ENCODE assay signal across 13 cellular contexts in the genomic region with DNA sequence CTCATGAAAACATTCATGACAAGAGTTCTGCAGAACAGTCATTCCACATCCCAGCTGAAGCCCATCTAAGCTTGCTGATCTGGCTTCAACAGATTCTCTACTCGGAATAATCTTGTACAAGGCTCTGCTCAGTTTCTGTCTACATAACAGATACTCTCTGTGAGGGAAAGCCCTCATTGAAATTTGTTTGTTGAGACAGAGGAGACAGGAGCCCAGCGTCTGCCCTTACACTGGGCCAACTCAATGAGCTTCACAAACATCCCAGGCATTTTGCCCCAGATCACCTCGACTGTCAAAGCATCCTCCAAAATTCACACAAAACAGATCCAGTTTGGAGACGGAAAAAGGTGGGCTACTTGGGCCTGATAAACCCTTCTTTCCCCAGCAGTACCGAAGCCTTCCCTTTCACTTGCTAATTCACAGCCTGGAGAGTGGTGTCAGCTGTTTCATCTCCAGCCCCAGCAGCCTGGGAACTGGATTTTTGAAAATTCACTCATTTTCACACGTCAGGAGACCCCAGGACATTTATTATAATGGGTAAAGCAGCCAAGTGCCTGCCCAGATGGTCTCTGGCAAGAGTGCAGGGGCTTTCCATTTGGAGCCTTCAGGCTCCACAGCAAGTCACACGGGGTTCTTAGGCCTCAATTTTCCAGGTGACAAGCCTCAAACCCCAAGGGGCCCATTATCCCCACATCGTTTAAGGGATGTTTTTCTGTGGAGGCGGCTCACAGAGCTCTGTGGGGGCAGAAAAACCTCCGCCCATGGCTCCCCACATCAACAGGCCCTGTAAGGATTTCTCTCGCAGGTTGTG. TPM values are rescaled to one million over a fixed set of nuclear protein-coding genes. Genes with fewer than 3 reads are reported as not detected.
A peak's percentile ranks its signal among the peaks of the same experiment; 100 is the strongest.
DNase-seq lines count a peak whose midpoint lies in the region; ATAC-seq, FAIRE-seq and TF ChIP-seq lines count a peak whose summit lies in the region.
"Had no signal": no experiment of that assay in that cellular context is flagged by ENCODE, and none has a peak within 500 bp of the region (broad histone marks: within the 10 kb centered on the region; RNA-seq: fewer than 3 reads in every experiment).

No MANE protein-coding gene starts in this region.

- WGBS in GM12878 (ENCODE audit: insufficient coverage, insufficient replicate concordance, low lambda C conversion rate, missing lambda C conversion rate), result 28% methylated on average over 11 of the region's 11 CpGs
- WGBS in neuronal stem cell (ENCODE audit: extremely low coverage in 2 of 2, insufficient read length in 2 of 2, insufficient replicate concordance in 1 of 2), 2 donors, result no CpG with 5 or more reads among the region's 11 CpGs

- no peaks in the 10 kb centered on the region for H3K9me3 Mint-ChIP-seq in activated CD8-positive, alpha-beta T cell treated with anti-CD3 and anti-CD28 coated beads for 36 hours
- no peaks in the 10 kb centered on the region for H3K9me3 Mint-ChIP-seq in activated CD8-positive, alpha-beta T cell treated with anti-CD3 and anti-CD28 coated beads, Interleukin-2, amount 10 ng/mL, durations not matched to agents 7 days and 5 days (ENCODE audit: insufficient read depth)

- no peak overlapping the region for H3K23ac ChIP-seq in neuronal stem cell (ENCODE audit: low read depth, low read length, poor library complexity)

- in situ Hi-C loops in GM12878 (cut with MboI), result loop anchor here (10.0 kb wide), 1 partner anchor 62 kb away; no protein-coding TSS in a partner anchor

- no peaks in the 10 kb centered on the region for H4K20me1 ChIP-seq in GM12878 (ENCODE audit: control insufficient read depth, insufficient read depth)

- H2BK12ac ChIP-seq in neuronal stem cell (ENCODE audit: low read length), result no peak overlapping the region

- H3K27ac Mint-ChIP-seq in activated CD8-positive, alpha-beta T cell treated with anti-CD3 and anti-CD28 coated beads for 36 hours, result peak overlapping the region; percentile 26
- H3K27ac Mint-ChIP-seq in activated CD8-positive, alpha-beta T cell treated with anti-CD3 and anti-CD28 coated beads, Interleukin-2, amount 10 ng/mL, durations not matched to agents 7 days and 5 days, result no peak overlapping the region

- H3K4me3 ChIP-seq in GM12878 (no peak overlapping the region), neuronal stem cell (ENCODE audit: low read length in 2 of 2) (no peak overlapping the region)
- H3K4me3 ChIP-seq: esophagus squamous epithelium had no signal

- TF ChIP-seq POLR2A in GM12878 (IDR thresholded peaks at IDR 0.05; ENCODE audit: low read depth, low read length), result no peak

- H2AFZ ChIP-seq in GM12878 (ENCODE audit: control insufficient read depth, low read depth, low read length), result no peak overlapping the region
- H2AFZ ChIP-seq in neuronal stem cell (ENCODE audit: low read length), result no peak overlapping the region

- no peak for FAIRE-seq in GM12878 (lab: Jason Lieb, UNC)
- FAIRE-seq: GM18507, H54 had no signal

- H3K9ac ChIP-seq in GM12878 (ENCODE audit: control insufficient read depth, insufficient read depth, low read length) (peak overlapping the region; percentile 10; the same call in 1 of the 2 replicates), neuronal stem cell (ENCODE audit: low read depth, low read length, poor library complexity) (no peak overlapping the region)

- intact Hi-C loops in activated CD8-positive, alpha-beta T cell treated with anti-CD3 and anti-CD28 coated beads for 36 hours (cut with micrococcal nuclease), result no loop called here
- intact Hi-C loops in GM12878 (cut with micrococcal nuclease; ENCODE audit: unreplicated experiment), result no loop called here

- no peak overlapping the region for H3K14ac ChIP-seq in neuronal stem cell (ENCODE audit: low read length)

- SMC1A ChIA-PET in GM12878 (lab: Charles Lee; ENCODE audit: uncharacterized antibody, unreplicated experiment), result interaction anchor here (1.0 to 7.0 kb wide), 14 partner anchors 10 to 193 kb away, joined by 3 to 92 read pairs (median 6); a partner anchor contains a TSS

- H3K27me3 ChIP-seq in GM12878 (replicated peaks in 1 of 2; ENCODE audit: control insufficient read depth in 2 of 2, insufficient read depth in 2 of 2, low read length in 1 of 2), result no peaks in the 10 kb centered on the region
- no peaks in the 10 kb centered on the region for H3K27me3 ChIP-seq in neuronal stem cell (ENCODE audit: control insufficient read depth in 3 of 3, insufficient read depth in 3 of 3, low read depth in 1 of 3, low read length in 3 of 3)
- H3K27me3 ChIP-seq: esophagus squamous epithelium had no signal

- peaks cover 43% of the 10 kb centered on the region for H3K79me2 ChIP-seq in GM12878 (ENCODE audit: control insufficient read depth, insufficient read depth, low read length)

- H2BK5ac ChIP-seq in neuronal stem cell (ENCODE audit: low read length), result peak overlapping the region; percentile 17

- H3K4me2 ChIP-seq in GM12878 (ENCODE audit: control insufficient read depth, insufficient read depth) (peak overlapping the region; percentile 38), neuronal stem cell (ENCODE audit: insufficient read depth, low read length, poor library complexity, severe bottlenecking) (no peak overlapping the region)

- TF ChIP-seq RAD21 in GM12878 (IDR thresholded peaks at IDR 0.05; ENCODE audit: insufficient read depth, low read depth, low read length), result no peak

- peak overlapping the region; percentile 69 for H3K27ac ChIP-seq in GM12878 (ENCODE audit: control insufficient read depth, insufficient read depth)
- H3K27ac ChIP-seq in neuronal stem cell (replicated peaks; ENCODE audit: low read length), result no peak overlapping the region
- H3K27ac ChIP-seq: esophagus squamous epithelium, HL-60 had no signal

- ATAC-seq in activated CD8-positive, alpha-beta T cell treated with anti-CD3 and anti-CD28 coated beads for 36 hours, result no peak
- no peak for ATAC-seq in activated CD8-positive, alpha-beta T cell treated with anti-CD3 and anti-CD28 coated beads, Interleukin-2, amount 10 ng/mL, durations not matched to agents 7 days and 5 days
- ATAC-seq in GM12878, result peak; percentile 7; the same call in 1 of the 3 replicates

- no peak overlapping the region for H4K8ac ChIP-seq in neuronal stem cell (ENCODE audit: low read depth, low read length)

- CTCF ChIA-PET in activated CD8-positive, alpha-beta T cell treated with anti-CD3 and anti-CD28 coated beads for 36 hours (lab: Charles Lee), result interaction anchor here (0.6 to 3.4 kb wide), 10 partner anchors 10 to 161 kb away, joined by 3 to 32 read pairs (median 4); no protein-coding TSS in a partner anchor
- CTCF ChIA-PET in activated CD8-positive, alpha-beta T cell treated with anti-CD3 and anti-CD28 coated beads, Interleukin-2, amount 10 ng/mL, durations not matched to agents 7 days and 5 days (lab: Charles Lee), result interaction anchor here (0.6 to 3.1 kb wide), 6 partner anchors 9 to 200 kb away, joined by 3 to 13 read pairs (median 6); no protein-coding TSS in a partner anchor
- CTCF ChIA-PET in GM12878 (lab: Yijun Ruan, JAX), result interaction anchor here (0.8 to 7.8 kb wide), 13 partner anchors 10 to 199 kb away, joined by 3 to 97 read pairs (median 7); no protein-coding TSS in a partner anchor

- H2BK120ac ChIP-seq in neuronal stem cell (ENCODE audit: low read depth, low read length), result no peak overlapping the region

- H3K4ac ChIP-seq in neuronal stem cell (ENCODE audit: low read length), result no peak overlapping the region

- no peak overlapping the region for H3K18ac ChIP-seq in neuronal stem cell (ENCODE audit: low read length)

- no TSS peak for BruUV-seq in GM12878 (replicated peaks; lab: Mats Ljungman, UMichigan)

- H2AK5ac ChIP-seq in neuronal stem cell (ENCODE audit: low read depth, low read length), result peak overlapping the region; percentile 45

- H3K27me3 Mint-ChIP-seq in activated CD8-positive, alpha-beta T cell treated with anti-CD3 and anti-CD28 coated beads for 36 hours, result no peaks in the 10 kb centered on the region
- H3K27me3 Mint-ChIP-seq in activated CD8-positive, alpha-beta T cell treated with anti-CD3 and anti-CD28 coated beads, Interleukin-2, amount 10 ng/mL, durations not matched to agents 7 days and 5 days (ENCODE audit: low read depth), result no peaks in the 10 kb centered on the region

- H3K79me1 ChIP-seq in neuronal stem cell (ENCODE audit: low read depth, low read length), result peaks cover 4% of the 10 kb centered on the region

- no peak for DNase-seq in activated CD8-positive, alpha-beta T cell treated with anti-CD3 and anti-CD28 coated beads for 36 hours
- no peak for DNase-seq in activated CD8-positive, alpha-beta T cell treated with anti-CD3 and anti-CD28 coated beads, Interleukin-2, amount 10 ng/mL, durations not matched to agents 7 days and 5 days
- DNase-seq in NCI-H1694 treated with DMSO at 0.1 percent for 48 hours (lab: John Stamatoyannopoulos, UW) (peak; percentile 70), GM12878 (ENCODE audit: low read depth, low spot score) (no peak), neuronal stem cell (ENCODE audit: low spot score) (no peak), iPS-NIHi11 (ENCODE audit: low spot score) (no peak), D341Med (ENCODE audit: low spot score) (no peak), COLO668 (lab: John Stamatoyannopoulos, UW; ENCODE audit: unreplicated experiment) (no peak)
- DNase-seq: esophagus squamous epithelium; stimulated activated CD4-positive, alpha-beta T cell treated with anti-CD3 and anti-CD28 coated beads, Interleukin-15, amount 100 ng/mL, for 24 hours had no signal

- TF ChIP-seq CTCF in activated CD8-positive, alpha-beta T cell treated with anti-CD3 and anti-CD28 coated beads for 36 hours (IDR thresholded peaks at IDR 0.05), result no peak
- TF ChIP-seq CTCF in GM12878 (IDR thresholded peaks at IDR 0.05 in 2 of 3, conservative IDR thresholded peaks at IDR 0.05 in 1 of 3; ENCODE audit: control insufficient read depth in 2 of 3, extremely low read depth in 1 of 3, insufficient read depth in 1 of 3, low read depth in 3 of 3, low read length in 3 of 3), result no peak

- H3K9me3 ChIP-seq in GM12878 (replicated peaks; ENCODE audit: control insufficient read depth, insufficient read depth, low read length) (no peaks in the 10 kb centered on the region; the same call in 2 of the 3 replicates), neuronal stem cell (replicated peaks in 1 of 2; ENCODE audit: control insufficient read depth in 2 of 2, insufficient read depth in 1 of 2, low read depth in 1 of 2, low read length in 2 of 2) (no peaks in the 10 kb centered on the region)
- H3K9me3 ChIP-seq: esophagus squamous epithelium had no signal

- TF ChIP-seq EP300 in GM12878 (IDR thresholded peaks at IDR 0.05; ENCODE audit: borderline replicate concordance in 1 of 2, control insufficient read depth in 1 of 2, low read depth in 2 of 2, low read length in 2 of 2), result peak in 1 of 2 experiments; percentile 19; a peak in 1 of 4 replicates

- H3K4me3 Mint-ChIP-seq in activated CD8-positive, alpha-beta T cell treated with anti-CD3 and anti-CD28 coated beads for 36 hours, result no peak overlapping the region
- no peak overlapping the region for H3K4me3 Mint-ChIP-seq in activated CD8-positive, alpha-beta T cell treated with anti-CD3 and anti-CD28 coated beads, Interleukin-2, amount 10 ng/mL, durations not matched to agents 7 days and 5 days

- RAD21 ChIA-PET in GM12878 (lab: Charles Lee; ENCODE audit: unreplicated experiment), result interaction anchor here (0.6 to 4.1 kb wide), 11 partner anchors 9 to 217 kb away, joined by 3 to 32 read pairs (median 9); no protein-coding TSS in a partner anchor

- POLR2A ChIA-PET in activated CD8-positive, alpha-beta T cell treated with anti-CD3 and anti-CD28 coated beads for 36 hours (lab: Charles Lee), result interaction anchor here (0.6 to 3.4 kb wide), 10 partner anchors 9 to 64 kb away, joined by 3 to 26 read pairs (median 3); no protein-coding TSS in a partner anchor
- POLR2A ChIA-PET in activated CD8-positive, alpha-beta T cell treated with anti-CD3 and anti-CD28 coated beads, Interleukin-2, amount 10 ng/mL, durations not matched to agents 7 days and 5 days (lab: Charles Lee), result interaction anchor here (0.9 to 2.5 kb wide), 3 partner anchors 9 to 24 kb away, joined by 3 to 12 read pairs (median 11); no protein-coding TSS in a partner anchor
- POLR2A ChIA-PET in GM12878 (lab: Charles Lee), result interaction anchor here (0.6 to 6.3 kb wide), 12 partner anchors 9 to 72 kb away, joined by 3 to 53 read pairs (median 6); a partner anchor contains a TSS

- H3K36me3 Mint-ChIP-seq in activated CD8-positive, alpha-beta T cell treated with anti-CD3 and anti-CD28 coated beads for 36 hours (ENCODE audit: low read depth), result peaks cover 27% of the 10 kb centered on the region
- peaks cover 9% of the 10 kb centered on the region for H3K36me3 Mint-ChIP-seq in activated CD8-positive, alpha-beta T cell treated with anti-CD3 and anti-CD28 coated beads, Interleukin-2, amount 10 ng/mL, durations not matched to agents 7 days and 5 days (ENCODE audit: low read depth)

- peaks cover 0 to 11% of the 10 kb centered on the region in 2 experiments for H3K36me3 ChIP-seq in GM12878 (ENCODE audit: control insufficient read depth in 2 of 2, insufficient read depth in 2 of 2, low read length in 1 of 2)
- peaks cover 0 to 3% of the 10 kb centered on the region in 2 donors for H3K36me3 ChIP-seq in neuronal stem cell (replicated peaks in 1 of 2; ENCODE audit: control insufficient read depth in 2 of 2, insufficient read depth in 2 of 2, low read length in 2 of 2)
- H3K36me3 ChIP-seq: esophagus squamous epithelium had no signal

- no peak overlapping the region for H2BK15ac ChIP-seq in neuronal stem cell (ENCODE audit: low read length)

- H3K4me1 ChIP-seq in GM12878 (ENCODE audit: control insufficient read depth, insufficient read depth, low read length) (peaks cover 70% of the 10 kb centered on the region), neuronal stem cell (ENCODE audit: control insufficient read depth in 2 of 2, insufficient read depth in 1 of 2, low read depth in 1 of 2, low read length in 2 of 2) (peaks cover 7 to 13% of the 10 kb centered on the region in 2 donors)

- H3K4me1 Mint-ChIP-seq in activated CD8-positive, alpha-beta T cell treated with anti-CD3 and anti-CD28 coated beads for 36 hours (ENCODE audit: low read depth), result peaks cover 91% of the 10 kb centered on the region
- peaks cover 51% of the 10 kb centered on the region for H3K4me1 Mint-ChIP-seq in activated CD8-positive, alpha-beta T cell treated with anti-CD3 and anti-CD28 coated beads, Interleukin-2, amount 10 ng/mL, durations not matched to agents 7 days and 5 days (ENCODE audit: low read depth)

- H4K91ac ChIP-seq in neuronal stem cell (ENCODE audit: low read depth, low read length, poor library complexity), result no peak overlapping the region

RNA-seq across cellular contexts. Expression of a gene that starts 7.3 kb away (rescaled TPM):
- total RNA-seq in activated CD8-positive, alpha-beta T cell treated with anti-CD3 and anti-CD28 coated beads for 36 hours, result 10 to 100 TPM; 63.7 to 68.1 TPM
- 10 to 100 TPM; 64.0 to 69.4 TPM for total RNA-seq in activated CD8-positive, alpha-beta T cell treated with anti-CD3 and anti-CD28 coated beads, Interleukin-2, amount 10 ng/mL, durations not matched to agents 7 days and 5 days
- 8.5 and 9.7 TPM in 2 replicates for total RNA-seq in GM12878 (2013; cell fraction: nucleolus; rRNA removed)
- total RNA-seq in GM12878 (2014; rRNA removed) (92.6 and 102 TPM in 2 replicates), GM12878 (2014; rRNA removed; fragmentation: Illumina TruSeq; extraction: Trizol) (103 and 110 TPM in 2 replicates), GM12878 (2021) (70.8 and 74.9 TPM in 2 replicates)
- polyA plus RNA-seq in GM12878 (2011; ENCODE audit: low read depth), result 76.2 TPM
- polyA plus RNA-seq in GM12878 (2011; rRNA removed) (84.1 and 109 TPM in 2 replicates), GM12878 (2014; fragmentation: Illumina TruSeq; extraction: Trizol) (133 and 200 TPM in 2 replicates), GM12878 (2014; fragmentation: Nextera tagmentation; extraction: Ambion mirVana) (100 to 1,000 TPM; 323 to 380 TPM), GM12878 (2014; rRNA removed) (99.5 and 99.6 TPM in 2 replicates), GM12878 (2016; fragmentation: Nextera tagmentation; extraction: Ambion mirVana) (100 to 1,000 TPM; 165 to 180 TPM)
- polyA plus RNA-seq in GM12878 (2011; cell fraction: cytosol; rRNA removed), result 165 and 304 TPM in 2 replicates
- 77.8 and 96.7 TPM in 2 replicates for polyA plus RNA-seq in GM12878 (2011; cell fraction: nucleus; rRNA removed)
- 92.0 and 93.8 TPM in 2 replicates for polyA plus RNA-seq in GM12878 (2012)
- polyA minus RNA-seq in GM12878 (2011; rRNA and poly(A)+ RNA removed), result 31.0 and 53.2 TPM in 2 replicates
- polyA minus RNA-seq in GM12878 (2011; cell fraction: cytosol; rRNA and poly(A)+ RNA removed), result 21.2 and 21.5 TPM in 2 replicates
- 7.5 and 13.0 TPM in 2 replicates for polyA minus RNA-seq in GM12878 (2011; cell fraction: nucleus; rRNA and poly(A)+ RNA removed)
- polyA plus RNA-seq in neuronal stem cell (2013, experiment 1 of 2), result 113 TPM
- polyA plus RNA-seq in neuronal stem cell (2013, experiment 2 of 2), result 106 TPM

RNA-seq across cellular contexts. Expression of a gene that starts 59.4 kb away (rescaled TPM):
- 10 to 100 TPM; 49.9 to 50.6 TPM for total RNA-seq in activated CD8-positive, alpha-beta T cell treated with anti-CD3 and anti-CD28 coated beads for 36 hours
- 10 to 100 TPM; 71.7 to 74.2 TPM for total RNA-seq in activated CD8-positive, alpha-beta T cell treated with anti-CD3 and anti-CD28 coated beads, Interleukin-2, amount 10 ng/mL, durations not matched to agents 7 days and 5 days
- 109 and 111 TPM in 2 replicates for total RNA-seq in GM12878 (2013; cell fraction: nucleolus; rRNA removed)
- total RNA-seq in GM12878 (2014; rRNA removed) (46.2 and 53.1 TPM in 2 replicates), GM12878 (2014; rRNA removed; fragmentation: Illumina TruSeq; extraction: Trizol) (46.2 and 51.7 TPM in 2 replicates), GM12878 (2021) (55.9 and 56.6 TPM in 2 replicates)
- polyA plus RNA-seq in GM12878 (2011; ENCODE audit: low read depth), result 31.0 TPM
- polyA plus RNA-seq in GM12878 (2011; rRNA removed) (67.0 and 67.8 TPM in 2 replicates), GM12878 (2014; fragmentation: Illumina TruSeq; extraction: Trizol) (57.5 and 59.1 TPM in 2 replicates), GM12878 (2014; fragmentation: Nextera tagmentation; extraction: Ambion mirVana) (1 to 10 TPM; 2.7 to 3.5 TPM), GM12878 (2014; rRNA removed) (43.3 and 52.8 TPM in 2 replicates), GM12878 (2016; fragmentation: Nextera tagmentation; extraction: Ambion mirVana) (10 to 100 TPM; 31.9 to 34.2 TPM)
- 57.0 and 58.5 TPM in 2 replicates for polyA plus RNA-seq in GM12878 (2011; cell fraction: cytosol; rRNA removed)
- 116 and 125 TPM in 2 replicates for polyA plus RNA-seq in GM12878 (2011; cell fraction: nucleus; rRNA removed)
- 44.7 and 48.1 TPM in 2 replicates for polyA plus RNA-seq in GM12878 (2012)
- polyA minus RNA-seq in GM12878 (2011; rRNA and poly(A)+ RNA removed), result 55.4 and 70.0 TPM in 2 replicates
- 17.1 and 22.4 TPM in 2 replicates for polyA minus RNA-seq in GM12878 (2011; cell fraction: cytosol; rRNA and poly(A)+ RNA removed)
- 26.4 and 35.6 TPM in 2 replicates for polyA minus RNA-seq in GM12878 (2011; cell fraction: nucleus; rRNA and poly(A)+ RNA removed)
- polyA plus RNA-seq in neuronal stem cell (2013, experiment 1 of 2), result 20.1 TPM
- 18.2 TPM for polyA plus RNA-seq in neuronal stem cell (2013, experiment 2 of 2)
